In genomic region chr12:131583085-131583712, GRCh38 we compare ENCODE assay signal across 1 cellular context.
TF ChIP-seq lines count a peak whose summit lies in the region.

No MANE protein-coding gene starts in this region.

TF ChIP-seq in HEK293, 187 proteins besides CTCF, POLR2A, EP300 and RAD21 (continued from another document and continues in another):
- TF ChIP-seq PRDM10 (tag by site-specific recombination; IDR thresholded peaks at IDR 0.05), result peak; percentile 51; the same call in 1 of the 2 replicates
- 0 out of 2 replicates have a peak, but pooled peaks have one; percentile 30 for TF ChIP-seq KLF1 (tag by site-specific recombination; IDR thresholded peaks at IDR 0.05)
- 0 out of 2 replicates have a peak, but pooled peaks have one; percentile 48 for TF ChIP-seq SP7 (tag by site-specific recombination; IDR thresholded peaks at IDR 0.05)
- no peak for TF ChIP-seq ZNF837 (tag by site-specific recombination; IDR thresholded peaks at IDR 0.05)
- peak; percentile 69; the same call in 1 of the 2 replicates for TF ChIP-seq ZFP69B (tag by site-specific recombination; IDR thresholded peaks at IDR 0.05)
- peak; percentile 79; the same call in 1 of the 2 replicates for TF ChIP-seq ZNF768 (tag by site-specific recombination; IDR thresholded peaks at IDR 0.05)
- TF ChIP-seq ZNF473 (tag by site-specific recombination; IDR thresholded peaks at IDR 0.05), result no peak
- TF ChIP-seq ZNF701 (tag by site-specific recombination; IDR thresholded peaks at IDR 0.05), result no peak
- TF ChIP-seq ZBTB21 (tag by site-specific recombination; IDR thresholded peaks at IDR 0.05), result peak; percentile 84
- peak; percentile 61; the same call in 1 of the 2 replicates for TF ChIP-seq ZBTB20 (tag by site-specific recombination; IDR thresholded peaks at IDR 0.05)
- peak; percentile 86 for TF ChIP-seq OVOL3 (tag by site-specific recombination; IDR thresholded peaks at IDR 0.05)
- TF ChIP-seq HIC1 (tag by site-specific recombination; IDR thresholded peaks at IDR 0.05), result no peak
- peak; percentile 35; the same call in 1 of the 2 replicates for TF ChIP-seq ZIC2 (tag by site-specific recombination; IDR thresholded peaks at IDR 0.05)
- no peak for TF ChIP-seq ZBTB1 (tag by site-specific recombination; IDR thresholded peaks at IDR 0.05)
- TF ChIP-seq KLF7 (tag by site-specific recombination; IDR thresholded peaks at IDR 0.05; ENCODE audit: borderline replicate concordance), result no peak
- TF ChIP-seq HOXA7 (CRISPR knock-in tag; IDR thresholded peaks at IDR 0.05; ENCODE audit: borderline replicate concordance), result no peak
- no peak for TF ChIP-seq REPIN1 (tag by site-specific recombination; IDR thresholded peaks at IDR 0.05; ENCODE audit: low read depth)
- TF ChIP-seq ZNF76 (tag by site-specific recombination; IDR thresholded peaks at IDR 0.05; ENCODE audit: borderline replicate concordance, low read depth), result peak; percentile 77; the same call in 1 of the 2 replicates
- no peak for TF ChIP-seq GLIS2 (tag by site-specific recombination; IDR thresholded peaks at IDR 0.05)
- no peak for TF ChIP-seq ZSCAN5A (tag by site-specific recombination; IDR thresholded peaks at IDR 0.05)
- TF ChIP-seq PATZ1 (tag by site-specific recombination; IDR thresholded peaks at IDR 0.05), result peak; percentile 37; the same call in 1 of the 2 replicates
- no peak for TF ChIP-seq ZNF48 (tag by site-specific recombination; IDR thresholded peaks at IDR 0.05)
- peak; percentile 64; the same call in 1 of the 2 replicates for TF ChIP-seq ZNF366 (tag by site-specific recombination; conservative IDR thresholded peaks at IDR 0.05)
- peak; percentile 62 for TF ChIP-seq ZNF518A (tag by site-specific recombination; conservative IDR thresholded peaks at IDR 0.05; ENCODE audit: low read depth)
- no peak for TF ChIP-seq ZNF530 (tag by site-specific recombination; IDR thresholded peaks at IDR 0.05; ENCODE audit: low read depth)
- TF ChIP-seq AEBP2 (tag by site-specific recombination; IDR thresholded peaks at IDR 0.05; ENCODE audit: borderline replicate concordance), result no peak
- peak; percentile 66 for TF ChIP-seq ZEB2 (tag by site-specific recombination; IDR thresholded peaks at IDR 0.05)
- TF ChIP-seq ZNF677 (tag by site-specific recombination; IDR thresholded peaks at IDR 0.05), result no peak
- TF ChIP-seq TCF7L2 (IDR thresholded peaks at IDR 0.05; ENCODE audit: borderline replicate concordance, low read depth, low read length), result no peak
- no peak for TF ChIP-seq HOXC10 (CRISPR knock-in tag; IDR thresholded peaks at IDR 0.05)
- no peak for TF ChIP-seq ZNF777 (tag by site-specific recombination; IDR thresholded peaks at IDR 0.05; ENCODE audit: borderline replicate concordance)
- TF ChIP-seq ZBTB48 (tag by site-specific recombination; IDR thresholded peaks at IDR 0.05), result no peak
- TF ChIP-seq SP2 (tag by site-specific recombination; IDR thresholded peaks at IDR 0.05), result 0 out of 2 replicates have a peak, but pooled peaks have one; percentile 5
- TF ChIP-seq ZNF654 (tag by site-specific recombination; IDR thresholded peaks at IDR 0.05; ENCODE audit: low read depth), result no peak
- TF ChIP-seq HOXD13 (CRISPR knock-in tag; IDR thresholded peaks at IDR 0.05; ENCODE audit: borderline replicate concordance), result no peak
- peak; percentile 64 for TF ChIP-seq ZNF692 (tag by site-specific recombination; IDR thresholded peaks at IDR 0.05)
- peak; percentile 61 for TF ChIP-seq TSHZ1 (tag by site-specific recombination; IDR thresholded peaks at IDR 0.05; ENCODE audit: borderline replicate concordance)
- 0 out of 2 replicates have a peak, but pooled peaks have one; percentile 12 for TF ChIP-seq BCL11A (tag by site-specific recombination; IDR thresholded peaks at IDR 0.05; ENCODE audit: low read depth)
